ENCODE assay signal across 8 cellular contexts in genomic region chr7:2864999-2865670, GRCh38. TPM values are rescaled to one million over a fixed set of nuclear protein-coding genes. Genes with fewer than 3 reads are reported as not detected.
DNase-seq lines count a peak whose midpoint lies in the region; ATAC-seq, FAIRE-seq and TF ChIP-seq lines count a peak whose summit lies in the region.

No MANE protein-coding gene starts in this region.

- no peaks in the 10 kb centered on the region for H3K79me2 ChIP-seq in ACC112 (ENCODE audit: control insufficient read depth, insufficient read depth, low read length, unreplicated experiment)

- DNase-seq in GM12892 (ENCODE audit: insufficient read length) (peak; percentile 61), NCI-H128 (lab: John Stamatoyannopoulos, UW; ENCODE audit: unreplicated experiment) (peak; percentile 51), cardiac fibroblast (ENCODE audit: low read depth in 2 of 2) (peak; percentile 79 to 81), left colon (peak; percentile 56 to 77)
- peak; percentile 58 for DNase-seq in activated CD4-positive, CD25-positive, alpha-beta regulatory T cell treated with anti-CD3 and anti-CD28 coated beads, Interleukin-2, amount 50 U/mL, for 16 hours (ENCODE audit: low read depth, low spot score)
- peak; percentile 20 to 63 (median 54) for DNase-seq in stimulated activated CD4-positive, alpha-beta T cell treated with anti-CD3 and anti-CD28 coated beads, TNF-alpha, amount 100 ng/mL, for 1 hour (ENCODE audit: low read depth in 3 of 3, low spot score in 1 of 3)

- TF ChIP-seq CTCF in cardiac fibroblast (IDR thresholded peaks at IDR 0.05; ENCODE audit: low read depth, low read length): peak; percentile 88

- no peaks in the 10 kb centered on the region for H3K36me3 ChIP-seq in ACC112 (ENCODE audit: insufficient read depth, low read length)

- H3K4me1 ChIP-seq in ACC112 (ENCODE audit: control insufficient read depth, insufficient read depth, low read length, unreplicated experiment): peaks cover 26% of the 10 kb centered on the region

- peak overlapping the region; percentile 95; the same call in 1 of the 2 replicates for H3K27ac ChIP-seq in ACC112 (ENCODE audit: low read depth, low read length)

- peak; percentile 98 for FAIRE-seq in GM12892 (lab: Jason Lieb, UNC)

- TF ChIP-seq POLR2A in GM12892 (IDR thresholded peaks at IDR 0.05; ENCODE audit: low read depth, low read length): no peak

- H3K27me3 ChIP-seq in ACC112 (ENCODE audit: insufficient read depth, low read length): no peaks in the 10 kb centered on the region

- intact Hi-C loops in left colon (cut with DNase I, micrococcal nuclease): loop anchor here in 1 of 2 donors (10.0 kb wide), 1 partner anchor 290 kb away; no protein-coding TSS in a partner anchor

- H3K4me3 ChIP-seq in ACC112 (ENCODE audit: low read depth, low read length) (no peak overlapping the region), cardiac fibroblast (replicated peaks in 1 of 2; ENCODE audit: low read depth in 2 of 2, low read length in 2 of 2) (no peak overlapping the region)

- ATAC-seq in left colon (peak; percentile 40), HG03108 (IDR thresholded peaks at IDR 0.05; ENCODE audit: unreplicated experiment) (no peak)

- no peak overlapping the region for H2AFZ ChIP-seq in ACC112 (ENCODE audit: low read length, unreplicated experiment)

RNA-seq across cellular contexts. Expression of gene GNA12, which starts 21.0 kb away (rescaled TPM):
- 14.9 TPM for polyA plus RNA-seq in GM12892 (2012; ENCODE audit: missing spikeins)
- total RNA-seq in left colon: 10 to 100 TPM; 21.4 to 32.9 TPM
